8 cellular contexts compared by ENCODE assay signal in genomic region chr10:95467642-95468041, GRCh38.
DNase-seq lines count a peak whose midpoint lies in the region; ATAC-seq and TF ChIP-seq lines count a peak whose summit lies in the region.
"Not testable (repeated sequence)": the region's sequence is repeated elsewhere in the genome, so short reads cannot be mapped to it uniquely, and the experiment has no call there.

No MANE protein-coding gene starts in this region.

- H3K4me1 Mint-ChIP-seq in chondrocyte (ENCODE audit: low read depth) (peaks cover 33% of the 10 kb centered on the region), glutamatergic neuron (ENCODE audit: low read depth, unreplicated experiment) (peaks cover 43% of the 10 kb centered on the region), neural crest cell (peaks cover 60% of the 10 kb centered on the region)

- H3K27ac ChIP-seq in GM23248 = not testable (repeated sequence)
- H3K27ac ChIP-seq in SJCRH30 = peak overlapping the region; percentile 74
- peak overlapping the region; percentile 31 to 58 (median 33) for H3K27ac ChIP-seq in right lobe of liver
- peak overlapping the region; percentile 75 for H3K27ac ChIP-seq in skeletal muscle tissue (ENCODE audit: low read depth, low read length)
- peak overlapping the region; percentile 85 to 93 for H3K27ac ChIP-seq in uterus

- H3K79me2 ChIP-seq in GM23248 (ENCODE audit: insufficient read depth) = not testable (repeated sequence)

- not testable (repeated sequence) for H3K9me3 Mint-ChIP-seq in chondrocyte (ENCODE audit: low read depth); glutamatergic neuron (ENCODE audit: unreplicated experiment); neural crest cell

- 64 to 72% methylated on average over 5 of the region's 5 CpGs for WGBS in GM23248 (ENCODE audit: low coverage in 1 of 2, low lambda C conversion rate in 2 of 2, missing lambda C conversion rate in 2 of 2), 2 experiments
- 93% methylated on average over 3 of the region's 5 CpGs for WGBS in right lobe of liver (ENCODE audit: insufficient coverage, low coverage, low lambda C conversion rate, missing lambda C conversion rate)

- H3K4me2 ChIP-seq in GM23248 (ENCODE audit: unreplicated experiment) = peak overlapping the region; percentile 18

- not testable (repeated sequence) for H3K9me2 ChIP-seq in GM23248 (ENCODE audit: insufficient read depth)

- not testable (repeated sequence) for DNase-seq in GM23248; SJCRH30; chondrocyte (ENCODE audit: low spot score); glutamatergic neuron; right lobe of liver; neural crest cell (ENCODE audit: low read depth, low spot score); uterus

- not testable (repeated sequence) for H3K4me3 ChIP-seq in GM23248; SJCRH30; right lobe of liver; skeletal muscle tissue (ENCODE audit: low read length in 3 of 3); uterus

- in situ Hi-C loops in GM23248 (cut with MboI) = not testable (repeated sequence)

- peak overlapping the region; percentile 64 for H2AFZ ChIP-seq in GM23248

- H3K36me3 Mint-ChIP-seq in chondrocyte (ENCODE audit: low read depth); glutamatergic neuron (ENCODE audit: unreplicated experiment); neural crest cell (ENCODE audit: low read depth): not testable (repeated sequence)

- not testable (repeated sequence) for H3K4me1 ChIP-seq in GM23248 (ENCODE audit: insufficient read depth)
- H3K4me1 ChIP-seq in SJCRH30 (peaks cover 11% of the 10 kb centered on the region), right lobe of liver (peaks cover 0 to 49% (median 13%) of the 10 kb centered on the region in 4 donors), skeletal muscle tissue (ENCODE audit: control insufficient read depth in 3 of 3, insufficient read depth in 3 of 3, low read length in 3 of 3) (peaks cover 25 to 73% (median 57%) of the 10 kb centered on the region in 3 donors), uterus (peaks cover 11% of the 10 kb centered on the region in 2 donors)

- not testable (repeated sequence) for H3K27me3 Mint-ChIP-seq in chondrocyte (ENCODE audit: low read depth); glutamatergic neuron (ENCODE audit: unreplicated experiment); neural crest cell (ENCODE audit: low read depth)

- peak overlapping the region; percentile 84 for H3K27ac Mint-ChIP-seq in chondrocyte (ENCODE audit: unreplicated experiment)
- H3K27ac Mint-ChIP-seq in glutamatergic neuron (ENCODE audit: unreplicated experiment) = peak overlapping the region; percentile 73
- peak overlapping the region; percentile 90 for H3K27ac Mint-ChIP-seq in neural crest cell (ENCODE audit: unreplicated experiment)

- not testable (repeated sequence) for H3K27me3 ChIP-seq in GM23248 (replicated peaks; ENCODE audit: insufficient read depth); SJCRH30; right lobe of liver; skeletal muscle tissue (ENCODE audit: control insufficient read depth in 3 of 3, insufficient read depth in 3 of 3, low read length in 3 of 3); uterus

- not testable (repeated sequence) for H3K9me3 ChIP-seq in GM23248 (ENCODE audit: low read depth); SJCRH30 (replicated peaks); right lobe of liver; skeletal muscle tissue (ENCODE audit: control insufficient read depth in 3 of 3, low read length in 3 of 3); uterus

- not testable (repeated sequence) for H3K9ac ChIP-seq in GM23248
- peak overlapping the region in 1 of 3 donors; percentile 52 for H3K9ac ChIP-seq in skeletal muscle tissue (ENCODE audit: low read depth in 1 of 3, low read length in 3 of 3)

- TF ChIP-seq POLR2A in right lobe of liver (IDR thresholded peaks at IDR 0.05); uterus (IDR thresholded peaks at IDR 0.05): not testable (repeated sequence)

- not testable (repeated sequence) for H4K20me1 ChIP-seq in GM23248 (ENCODE audit: insufficient read depth)

- intact Hi-C loops in right lobe of liver (cut with DNase I); uterus (cut with DNase I; ENCODE audit: low total_unique reads): not testable (repeated sequence)

- H3K4me3 Mint-ChIP-seq in chondrocyte (ENCODE audit: unreplicated experiment); glutamatergic neuron (ENCODE audit: unreplicated experiment): not testable (repeated sequence)
- peak overlapping the region; percentile 79 for H3K4me3 Mint-ChIP-seq in neural crest cell

- H3F3A ChIP-seq in GM23248 (ENCODE audit: insufficient read depth) = not testable (repeated sequence)

- ATAC-seq in right lobe of liver = not testable (repeated sequence)

- not testable (repeated sequence) for H3K36me3 ChIP-seq in GM23248 (ENCODE audit: low read depth); SJCRH30; right lobe of liver; skeletal muscle tissue (ENCODE audit: control insufficient read depth in 3 of 3, insufficient read depth in 3 of 3, low read length in 3 of 3); uterus

- TF ChIP-seq CTCF in chondrocyte (IDR thresholded peaks at IDR 0.05); glutamatergic neuron (IDR thresholded peaks at IDR 0.05; ENCODE audit: partially characterized antibody, unreplicated experiment); right lobe of liver (IDR thresholded peaks at IDR 0.05); neural crest cell (conservative IDR thresholded peaks at IDR 0.05); uterus (IDR thresholded peaks at IDR 0.05): not testable (repeated sequence)
